ENCODE assay signal across 8 cellular contexts in the genomic region with DNA sequence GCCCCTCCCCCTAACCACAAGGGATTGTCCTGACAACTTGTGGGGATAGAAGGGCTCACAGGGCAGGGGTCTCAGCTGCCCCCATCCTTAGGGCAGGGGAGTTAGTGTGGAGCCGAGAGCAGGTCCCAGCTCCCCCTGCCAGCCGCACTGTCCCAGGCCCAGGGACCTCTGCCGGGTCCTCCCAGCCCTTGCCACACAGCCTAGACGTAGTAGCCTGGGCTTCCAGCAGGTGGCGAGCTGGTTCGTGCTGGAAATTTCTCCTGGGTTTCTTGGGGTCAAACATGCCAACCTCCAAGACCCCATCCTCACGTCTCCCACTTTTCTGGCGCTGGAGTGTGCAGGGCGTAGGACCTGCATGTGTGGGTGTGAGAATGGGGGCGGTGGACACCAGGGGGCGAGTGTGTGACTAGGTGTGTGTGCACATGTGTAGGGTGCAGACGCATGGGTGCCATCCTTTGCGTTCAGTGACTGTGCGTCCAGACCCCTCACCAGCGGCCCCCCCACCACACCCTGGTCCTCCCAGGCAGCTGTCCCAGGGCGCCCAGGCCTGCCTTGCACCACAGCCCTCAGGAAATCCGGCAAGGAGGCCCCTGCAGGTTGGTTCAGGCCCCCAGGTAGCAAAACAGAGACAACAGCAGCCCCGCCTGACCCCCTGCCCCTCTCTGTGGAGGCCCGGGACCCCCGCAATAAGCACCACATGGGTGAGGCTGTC. TPM values are rescaled to one million over a fixed set of nuclear protein-coding genes. Genes with fewer than 3 reads are reported as not detected.
DNase-seq lines count a peak whose midpoint lies in the region; ATAC-seq and TF ChIP-seq lines count a peak whose summit lies in the region.

No MANE protein-coding gene starts in this region.

- peak overlapping the region; percentile 72; the same call in 1 of the 2 replicates for H3K27ac Mint-ChIP-seq in GM23338
- H3K27ac Mint-ChIP-seq in nephron progenitor cell, result no peak overlapping the region

- no peaks in the 10 kb centered on the region; the same call in 1 of the 2 replicates for H3K36me3 ChIP-seq in GM23338 (ENCODE audit: insufficient read depth)

- no peak overlapping the region for H3K27ac ChIP-seq in GM23338 (ENCODE audit: low read depth)

- H3K9me2 ChIP-seq in GM23338 (ENCODE audit: insufficient read depth), result no peaks in the 10 kb centered on the region

- H3K4me1 ChIP-seq in GM23338 (ENCODE audit: insufficient read depth), result no peaks in the 10 kb centered on the region; the same call in 1 of the 2 replicates

- no peak for DNase-seq in AG09309 (ENCODE audit: low read depth)
- peak; percentile 84 for DNase-seq in GM23338 (ENCODE audit: low spot score)
- DNase-seq in UCSD-AML1 (lab: John Stamatoyannopoulos, UW; ENCODE audit: unreplicated experiment), result peak; percentile 41
- DNase-seq in ecto neural progenitor cell (ENCODE audit: low spot score), result peak; percentile 71
- DNase-seq in nephron progenitor cell, result peak; percentile 67
- no peak for DNase-seq in T1000 (lab: John Stamatoyannopoulos, UW)
- DNase-seq in superior temporal gyrus (ENCODE audit: extremely low spot score), result no peak
- DNase-seq in NCI-H748 treated with DMSO at 0.1 percent for 48 hours (lab: John Stamatoyannopoulos, UW), result no peak

- H3F3A ChIP-seq in GM23338 (replicated peaks; ENCODE audit: low read depth), result no peaks in the 10 kb centered on the region

- no peak overlapping the region for H2AFZ ChIP-seq in GM23338

- ATAC-seq in GM23338, result peak; percentile 80

- peaks cover 27% of the 10 kb centered on the region for H3K27me3 Mint-ChIP-seq in GM23338 (ENCODE audit: insufficient read depth, low read depth, poor library complexity)
- no peaks in the 10 kb centered on the region for H3K27me3 Mint-ChIP-seq in nephron progenitor cell (ENCODE audit: low read depth, poor library complexity)

- H3K4me1 Mint-ChIP-seq in GM23338 (peaks cover 7% of the 10 kb centered on the region; the same call in 1 of the 3 replicates), nephron progenitor cell (peaks cover 11% of the 10 kb centered on the region)

- H3K4me2 ChIP-seq in GM23338, result no peak overlapping the region

- H3K9me3 Mint-ChIP-seq in GM23338 (no peaks in the 10 kb centered on the region), nephron progenitor cell (no peaks in the 10 kb centered on the region)

- no peak overlapping the region for H3K4me3 Mint-ChIP-seq in GM23338
- H3K4me3 Mint-ChIP-seq in nephron progenitor cell, result no peak overlapping the region

- peaks cover 22% of the 10 kb centered on the region for H3K36me3 Mint-ChIP-seq in GM23338 (ENCODE audit: low read depth)
- peaks cover 21% of the 10 kb centered on the region for H3K36me3 Mint-ChIP-seq in nephron progenitor cell (ENCODE audit: low read depth)

- H3K27me3 ChIP-seq in GM23338 (ENCODE audit: insufficient read depth), result no peaks in the 10 kb centered on the region

- no peaks in the 10 kb centered on the region for H3K79me2 ChIP-seq in GM23338 (replicated peaks; ENCODE audit: insufficient read depth)

- H3K4me3 ChIP-seq in AG09309 (ENCODE audit: control insufficient read depth, low read depth, low read length) (no peak overlapping the region), GM23338 (no peak overlapping the region)

- H4K20me1 ChIP-seq in GM23338 (replicated peaks; ENCODE audit: insufficient read depth), result peaks cover 6% of the 10 kb centered on the region; the same call in 1 of the 2 replicates

- TF ChIP-seq CTCF in AG09309 (IDR thresholded peaks at IDR 0.05; ENCODE audit: control insufficient read depth, insufficient read depth, low read depth, low read length, missing control alignments), result peak; percentile 89
- TF ChIP-seq CTCF in GM23338 (conservative IDR thresholded peaks at IDR 0.05; ENCODE audit: low read depth in 2 of 2), result peak; percentile 72 to 78
- peak; percentile 59 for TF ChIP-seq CTCF in nephron progenitor cell (IDR thresholded peaks at IDR 0.05)

TF ChIP-seq in GM23338, 12 proteins besides CTCF, POLR2A, EP300 and RAD21:
- TF ChIP-seq NANOG (IDR thresholded peaks at IDR 0.05; ENCODE audit: borderline replicate concordance) (no peak), ETS1 (IDR thresholded peaks at IDR 0.05) (no peak)
- TF ChIP-seq, protein P1, sequence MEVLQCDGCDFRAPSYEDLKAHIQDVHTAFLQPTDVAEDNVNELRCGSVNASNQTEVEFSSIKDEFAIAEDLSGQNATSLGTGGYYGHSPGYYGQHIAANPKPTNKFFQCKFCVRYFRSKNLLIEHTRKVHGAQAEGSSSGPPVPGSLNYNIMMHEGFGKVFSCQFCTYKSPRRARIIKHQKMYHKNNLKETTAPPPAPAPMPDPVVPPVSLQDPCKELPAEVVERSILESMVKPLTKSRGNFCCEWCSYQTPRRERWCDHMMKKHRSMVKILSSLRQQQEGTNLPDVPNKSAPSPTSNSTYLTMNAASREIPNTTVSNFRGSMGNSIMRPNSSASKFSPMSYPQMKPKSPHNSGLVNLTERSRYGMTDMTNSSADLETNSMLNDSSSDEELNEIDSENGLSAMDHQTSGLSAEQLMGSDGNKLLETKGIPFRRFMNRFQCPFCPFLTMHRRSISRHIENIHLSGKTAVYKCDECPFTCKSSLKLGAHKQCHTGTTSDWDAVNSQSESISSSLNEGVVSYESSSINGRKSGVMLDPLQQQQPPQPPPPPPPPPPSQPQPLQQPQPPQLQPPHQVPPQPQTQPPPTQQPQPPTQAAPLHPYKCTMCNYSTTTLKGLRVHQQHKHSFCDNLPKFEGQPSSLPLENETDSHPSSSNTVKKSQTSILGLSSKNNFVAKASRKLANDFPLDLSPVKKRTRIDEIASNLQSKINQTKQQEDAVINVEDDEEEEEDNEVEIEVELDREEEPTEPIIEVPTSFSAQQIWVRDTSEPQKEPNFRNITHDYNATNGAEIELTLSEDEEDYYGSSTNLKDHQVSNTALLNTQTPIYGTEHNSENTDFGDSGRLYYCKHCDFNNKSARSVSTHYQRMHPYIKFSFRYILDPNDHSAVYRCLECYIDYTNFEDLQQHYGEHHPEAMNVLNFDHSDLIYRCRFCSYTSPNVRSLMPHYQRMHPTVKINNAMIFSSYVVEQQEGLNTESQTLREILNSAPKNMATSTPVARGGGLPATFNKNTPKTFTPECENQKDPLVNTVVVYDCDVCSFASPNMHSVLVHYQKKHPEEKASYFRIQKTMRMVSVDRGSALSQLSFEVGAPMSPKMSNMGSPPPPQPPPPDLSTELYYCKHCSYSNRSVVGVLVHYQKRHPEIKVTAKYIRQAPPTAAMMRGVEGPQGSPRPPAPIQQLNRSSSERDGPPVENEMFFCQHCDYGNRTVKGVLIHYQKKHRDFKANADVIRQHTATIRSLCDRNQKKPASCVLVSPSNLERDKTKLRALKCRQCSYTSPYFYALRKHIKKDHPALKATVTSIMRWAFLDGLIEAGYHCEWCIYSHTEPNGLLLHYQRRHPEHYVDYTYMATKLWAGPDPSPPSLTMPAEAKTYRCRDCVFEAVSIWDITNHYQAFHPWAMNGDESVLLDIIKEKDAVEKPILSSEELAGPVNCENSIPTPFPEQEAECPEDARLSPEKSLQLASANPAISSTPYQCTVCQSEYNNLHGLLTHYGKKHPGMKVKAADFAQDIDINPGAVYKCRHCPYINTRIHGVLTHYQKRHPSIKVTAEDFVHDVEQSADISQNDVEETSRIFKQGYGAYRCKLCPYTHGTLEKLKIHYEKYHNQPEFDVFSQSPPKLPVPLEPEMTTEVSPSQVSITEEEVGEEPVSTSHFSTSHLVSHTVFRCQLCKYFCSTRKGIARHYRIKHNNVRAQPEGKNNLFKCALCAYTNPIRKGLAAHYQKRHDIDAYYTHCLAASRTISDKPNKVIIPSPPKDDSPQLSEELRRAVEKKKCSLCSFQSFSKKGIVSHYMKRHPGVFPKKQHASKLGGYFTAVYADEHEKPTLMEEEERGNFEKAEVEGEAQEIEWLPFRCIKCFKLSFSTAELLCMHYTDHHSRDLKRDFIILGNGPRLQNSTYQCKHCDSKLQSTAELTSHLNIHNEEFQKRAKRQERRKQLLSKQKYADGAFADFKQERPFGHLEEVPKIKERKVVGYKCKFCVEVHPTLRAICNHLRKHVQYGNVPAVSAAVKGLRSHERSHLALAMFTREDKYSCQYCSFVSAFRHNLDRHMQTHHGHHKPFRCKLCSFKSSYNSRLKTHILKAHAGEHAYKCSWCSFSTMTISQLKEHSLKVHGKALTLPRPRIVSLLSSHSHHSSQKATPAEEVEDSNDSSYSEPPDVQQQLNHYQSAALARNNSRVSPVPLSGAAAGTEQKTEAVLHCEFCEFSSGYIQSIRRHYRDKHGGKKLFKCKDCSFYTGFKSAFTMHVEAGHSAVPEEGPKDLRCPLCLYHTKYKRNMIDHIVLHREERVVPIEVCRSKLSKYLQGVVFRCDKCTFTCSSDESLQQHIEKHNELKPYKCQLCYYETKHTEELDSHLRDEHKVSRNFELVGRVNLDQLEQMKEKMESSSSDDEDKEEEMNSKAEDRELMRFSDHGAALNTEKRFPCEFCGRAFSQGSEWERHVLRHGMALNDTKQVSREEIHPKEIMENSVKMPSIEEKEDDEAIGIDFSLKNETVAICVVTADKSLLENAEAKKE (CRISPR knock-in tag; IDR thresholded peaks at IDR 0.05), result no peak

RNA-seq across cellular contexts. Expression of gene SBK1, which starts 29.5 kb away (rescaled TPM):
- total RNA-seq in GM23338 (2014; rRNA removed; shearing (Covaris generic)), result 59.8 and 68.1 TPM in 2 replicates
- 23.9 and 25.5 TPM in 2 replicates for polyA plus RNA-seq in GM23338 (2016; fragmentation: Nextera tagmentation; extraction: Ambion mirVana)

RNA-seq across cellular contexts. Expression of gene NPIPB6, which starts 41.5 kb away (rescaled TPM):
- 1.5 TPM in 1 of 2 replicates, not detected in the other for total RNA-seq in GM23338 (2014; rRNA removed; shearing (Covaris generic))
- 1.8 and 3.0 TPM in 2 replicates for polyA plus RNA-seq in GM23338 (2016; fragmentation: Nextera tagmentation; extraction: Ambion mirVana)

Comparison
In these comparisons a context has a peak if more than half of its experiments do, and no peak if none do; other contexts are left out.
1. DNase-seq: peak in GM23338 (single experiment), UCSD-AML1 (single experiment), ecto neural progenitor cell (single experiment) and nephron progenitor cell (single experiment); none in AG09309 (single experiment), T1000 (single experiment), superior temporal gyrus (single experiment) and NCI-H748 treated with DMSO at 0.1 percent for 48 hours (single experiment).
2. Peak in every context shown above with its lines, with median percentiles within 50 percentile points of each other: CTCF ChIP-seq.